Comparison of ENCODE assay signal across 27 cellular contexts in the genomic region with DNA sequence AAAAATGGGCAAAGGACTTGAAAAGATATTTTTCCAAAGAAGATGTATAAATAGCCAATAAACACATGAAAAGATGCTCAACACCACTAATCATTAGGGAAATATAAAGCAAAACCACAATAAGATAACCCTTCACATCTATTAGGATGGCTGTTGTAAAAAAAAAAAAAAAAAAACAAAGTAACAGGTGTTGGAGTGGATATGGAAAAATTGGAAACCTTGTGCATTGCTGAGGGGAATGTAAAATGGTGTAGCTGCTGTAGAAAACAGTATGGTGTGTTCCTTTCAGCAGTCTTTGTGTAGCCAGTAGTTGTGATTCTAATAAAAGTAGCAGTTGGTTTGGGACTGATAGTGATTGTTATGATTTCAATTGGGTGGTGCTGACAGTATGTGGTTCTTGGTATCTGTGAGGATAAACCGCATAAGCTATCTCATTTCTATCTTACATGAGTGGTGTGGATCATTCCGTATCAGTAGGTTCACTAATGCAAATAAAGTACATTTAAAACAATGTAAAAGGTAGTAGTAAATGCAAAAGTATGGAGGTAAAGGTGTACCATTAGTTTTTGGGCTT.
"Had no signal": no experiment of that assay in that cellular context is flagged by ENCODE, and none has a peak within 500 bp of the region (broad histone marks: within the 10 kb centered on the region; RNA-seq: fewer than 3 reads in every experiment).

No MANE protein-coding gene starts in this region.

- H3K4me2 ChIP-seq: hepatocyte had no signal

- H3K9me3 ChIP-seq: testis had no signal

- H3K27me3 ChIP-seq: gastroesophageal sphincter, hepatocyte, right atrium auricular region, testis, transverse colon, uterus had no signal

- H3K4me3 Mint-ChIP-seq: activated CD4-positive, alpha-beta T cell treated with anti-CD3 and anti-CD28 coated beads for 36 hours; activated T-cell treated with anti-CD3 and anti-CD28 coated beads, Interleukin-2, amount 50 U/mL, for 4 hours; activated T-helper 17 cell treated with anti-CD3 and anti-CD28 coated beads, Interleukin-2, amount 50 U/mL, for 72 hours; mesothelial cell of epicardium; T-helper 1 cell treated with Interleukin-12 subunit alpha and Interleukin-12 subunit beta and Interleukin-4 antibody, amounts not matched to agents 30 μg/mL and 1 μg/mL, for 36 hours had no signal

- H3K27me3 Mint-ChIP-seq: activated CD4-positive, alpha-beta T cell treated with anti-CD3 and anti-CD28 coated beads for 36 hours; activated T-helper 17 cell treated with anti-CD3 and anti-CD28 coated beads, Interleukin-2, amount 50 U/mL, for 72 hours; naive B cell had no signal

- DNase-seq: activated CD4-positive, alpha-beta T cell treated with anti-CD3 and anti-CD28 coated beads for 36 hours; activated CD4-positive, CD25-positive, alpha-beta regulatory T cell; activated CD8-positive, alpha-beta memory T cell treated with anti-CD3 and anti-CD28 coated beads for 24 hours; activated gamma-delta T cell treated with Interleukin-2 at 50 U/mL for 16 hours; activated naive CD4-positive, alpha-beta T cell treated with anti-CD3 and anti-CD28 coated beads, Interleukin-2, amount 50 U/mL, for 16 hours; activated T-cell treated with anti-CD3 and anti-CD28 coated beads, Interleukin-2, amount 50 U/mL, for 4 hours; amniotic stem cell; caudate nucleus; cortex of kidney; left cardiac atrium; mammary epithelial cell; naive B cell; stimulated activated CD4-positive, alpha-beta T cell treated with anti-CD3 and anti-CD28 coated beads, Interleukin-15, amount 100 ng/mL, for 24 hours; stimulated activated CD4-positive, alpha-beta T cell treated with anti-CD3 and anti-CD28 coated beads, Interleukin-2, amount 100 ng/mL, for 24 hours; stimulated activated naive CD4-positive, alpha-beta T cell; T1000; testis; transverse colon; uterus had no signal

- H3K4me3 ChIP-seq: gastroesophageal sphincter, hepatocyte, right atrium auricular region, testis, transverse colon, uterus had no signal

- H3K27ac Mint-ChIP-seq: activated CD4-positive, alpha-beta T cell treated with anti-CD3 and anti-CD28 coated beads for 36 hours; activated T-helper 17 cell treated with anti-CD3 and anti-CD28 coated beads, Interleukin-2, amount 50 U/mL, for 72 hours; mesothelial cell of epicardium; T-helper 1 cell treated with Interleukin-12 subunit alpha and Interleukin-12 subunit beta and Interleukin-4 antibody, amounts not matched to agents 30 μg/mL and 1 μg/mL, for 36 hours had no signal

- H3K36me3 ChIP-seq: gastroesophageal sphincter, right atrium auricular region, transverse colon, uterus had no signal

- H3K27ac ChIP-seq: gastroesophageal sphincter, hepatocyte, right atrium auricular region, testis, transverse colon, uterus had no signal

- ATAC-seq: activated CD4-positive, alpha-beta T cell treated with anti-CD3 and anti-CD28 coated beads for 36 hours; activated T-cell treated with anti-CD3 and anti-CD28 coated beads, Interleukin-2, amount 50 U/mL, for 4 hours; activated T-helper 17 cell treated with anti-CD3 and anti-CD28 coated beads, Interleukin-2, amount 50 U/mL, for 72 hours; gastroesophageal sphincter; left cardiac atrium had no signal

- FAIRE-seq: endothelial cell of umbilical vein, keratinocyte had no signal

- H2AFZ ChIP-seq: hepatocyte had no signal
